In genomic region chr1:167936930-167937708, GRCh38 we compare ENCODE assay signal across 8 cellular contexts. TPM values are rescaled to one million over a fixed set of nuclear protein-coding genes. Genes with fewer than 3 reads are reported as not detected.
DNase-seq lines count a peak whose midpoint lies in the region; ATAC-seq and TF ChIP-seq lines count a peak whose summit lies in the region.

TSS of gene MPC2 (minus strand) at chr1:167937072. CDS start at chr1:167935841, 1,231 bp downstream.

- ATAC-seq in GM18868 (IDR thresholded peaks at IDR 0.05; ENCODE audit: unreplicated experiment) (peak; percentile 8), HG03342 (IDR thresholded peaks at IDR 0.05; ENCODE audit: unreplicated experiment) (peak; percentile 13), lung (ENCODE audit: insufficient read depth, low FRiP score) (no peak)

- H3K4me3 ChIP-seq in A673 (ENCODE audit: low read depth, low read length, poor library complexity, severe bottlenecking) = peak within 1 kb of the TSS; percentile 75
- peak within 1 kb of the TSS; percentile 75 for H3K4me3 ChIP-seq in lung

- H3K9me3 ChIP-seq in A673 (ENCODE audit: low read depth, low read length, poor library complexity, severe bottlenecking) (no peaks in the 10 kb centered on the region), lung (ENCODE audit: control insufficient read depth in 2 of 2, insufficient read depth in 1 of 2, low read length in 1 of 2) (peaks cover 0 to 2% of the 10 kb centered on the region in 2 donors)

- intact Hi-C loops in A673 (cut with micrococcal nuclease; ENCODE audit: unreplicated experiment) = loop anchor here (10.0 kb wide), 1 partner anchor 222 kb away; no protein-coding TSS in a partner anchor

- no TSS peak for BruUV-seq in A673 (replicated peaks; lab: Mats Ljungman, UMichigan)

- peak within 1 kb of the TSS; percentile 98 for H3K27ac ChIP-seq in A673 (ENCODE audit: low read depth, low read length, poor library complexity, severe bottlenecking)
- H3K27ac ChIP-seq in lung (ENCODE audit: low read depth in 1 of 2, low read length in 1 of 2) = peak within 1 kb of the TSS; percentile 97 to 98

- H3K27me3 ChIP-seq in A673 (replicated peaks; ENCODE audit: insufficient read depth, low read depth, low read length, poor library complexity) (no peaks in the 10 kb centered on the region), lung (ENCODE audit: control insufficient read depth, insufficient read depth) (no peaks in the 10 kb centered on the region)

- POLR2A ChIA-PET in A673 (lab: Charles Lee; ENCODE audit: low non-redundant PET) = no interaction called here

- H3K36me3 ChIP-seq in A673 (ENCODE audit: insufficient read depth, low read length, poor library complexity, severe bottlenecking) (no peaks in the 10 kb centered on the region), lung (ENCODE audit: control insufficient read depth in 2 of 2, insufficient read depth in 2 of 2, low read length in 2 of 2) (peaks cover 0 to 1% of the 10 kb centered on the region in 2 donors)

- WGBS in lung, 2 donors = 0 to 1% methylated on average over 37 to 51 of the region's 51 CpGs

- DNase-seq in A673 (ENCODE audit: low spot score) (peak; percentile 82), NCI-H69 (lab: John Stamatoyannopoulos, UW) (peak; percentile 91), lung (ENCODE audit: low spot score) (peak; percentile 71)
- peak; percentile 61 to 72 for DNase-seq in activated CD4-positive, alpha-beta T cell treated with anti-CD3 and anti-CD28 coated beads, Interleukin-2, amount 50 U/mL, for 48 hours
- DNase-seq in effector CD4-positive, alpha-beta T cell = peak; percentile 58
- DNase-seq in stimulated activated CD4-positive, alpha-beta T cell treated with anti-CD3 and anti-CD28 coated beads, TNF-alpha, amount 100 ng/mL, for 24 hours (ENCODE audit: low read depth in 3 of 3) = peak; percentile 22 to 56 (median 23)

- CTCF ChIA-PET in A673 (lab: Charles Lee) = no interaction called here

- TF ChIP-seq CTCF in A673 (conservative IDR thresholded peaks at IDR 0.05; ENCODE audit: low read depth, low read length) (no peak), lung (IDR thresholded peaks at IDR 0.05; ENCODE audit: control extremely low read depth, extremely low read depth) (no peak)

- peaks cover 15% of the 10 kb centered on the region for H3K4me1 ChIP-seq in A673 (ENCODE audit: insufficient read depth, low read length, poor library complexity, severe bottlenecking)
- peaks cover 2 to 10% of the 10 kb centered on the region in 2 donors for H3K4me1 ChIP-seq in lung (ENCODE audit: control insufficient read depth in 2 of 2, insufficient read depth in 2 of 2, low read length in 2 of 2)

RNA-seq across cellular contexts. Expression of gene MPC2, which starts in this region (rescaled TPM):
- total RNA-seq in A673 (2021) = 56.2 and 56.5 TPM in 2 replicates
- 10 to 100 TPM; 48.1 to 56.4 TPM for total RNA-seq in lung
- polyA plus RNA-seq in lung = 10 to 100 TPM; 32.8 to 50.6 TPM

Comparison
In these comparisons a context has a peak if more than half of its experiments do, and no peak if none do; other contexts are left out.
1. DNase-seq: peak in every context shown above with its lines; median percentile 91 in NCI-H69; 82 in A673; 71 in lung; 66 in activated CD4-positive, alpha-beta T cell treated with anti-CD3 and anti-CD28 coated beads, Interleukin-2, amount 50 U/mL, for 48 hours; 58 in effector CD4-positive, alpha-beta T cell; 23 in stimulated activated CD4-positive, alpha-beta T cell treated with anti-CD3 and anti-CD28 coated beads, TNF-alpha, amount 100 ng/mL, for 24 hours.